In the genomic region with DNA sequence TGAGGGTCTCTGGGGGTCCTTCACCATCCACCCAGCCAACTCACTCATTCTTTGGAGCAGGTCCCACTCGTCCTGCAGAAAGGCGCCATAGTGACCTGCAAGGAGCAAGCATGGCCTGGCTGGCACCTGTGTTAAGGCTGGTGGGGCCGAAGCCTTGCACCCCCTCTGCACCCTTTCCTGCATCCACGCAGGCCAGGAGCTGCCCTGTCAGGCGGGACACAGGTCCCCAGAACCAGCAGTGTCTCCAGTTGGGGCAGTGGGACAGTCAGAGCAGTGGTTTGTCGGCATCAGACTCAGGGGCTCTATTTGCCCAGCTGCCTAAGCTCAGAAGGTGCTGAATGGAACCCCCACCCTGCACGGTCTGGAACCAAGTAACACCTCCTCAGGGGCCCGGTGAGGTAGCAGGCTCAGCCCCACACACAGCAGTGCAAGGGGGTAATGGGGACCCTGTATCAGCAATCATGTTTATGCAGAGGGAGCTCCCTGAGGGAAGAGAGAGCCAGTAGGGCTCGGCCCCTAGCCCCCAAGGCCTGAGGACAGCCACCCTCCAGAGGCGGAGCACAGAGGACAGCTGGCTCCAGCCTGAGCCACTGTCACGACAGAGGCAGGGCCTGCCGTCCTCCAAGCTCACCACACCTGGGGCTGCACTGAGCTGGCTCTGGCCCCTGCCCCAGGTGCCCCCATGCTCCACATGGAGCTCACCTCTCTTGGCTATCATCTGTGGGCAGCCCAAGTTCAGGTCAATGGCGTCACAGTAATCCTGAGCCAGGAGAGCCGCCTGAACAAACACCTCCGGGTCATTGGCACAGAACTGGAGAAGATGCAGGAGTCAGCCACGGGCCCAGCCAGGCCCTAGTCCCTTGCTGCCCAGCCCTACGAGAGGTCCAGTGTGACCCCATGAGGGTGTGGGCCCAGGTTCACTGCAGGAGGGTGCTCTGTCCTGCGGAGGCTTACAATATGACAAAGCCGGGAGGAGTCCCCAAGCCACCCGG, we compare ENCODE assay signal across 10 cellular contexts. TPM values are rescaled to one million over a fixed set of nuclear protein-coding genes. Genes with fewer than 3 reads are reported as not detected.
DNase-seq lines count a peak whose midpoint lies in the region; ATAC-seq, FAIRE-seq and TF ChIP-seq lines count a peak whose summit lies in the region.
"Had no signal": no experiment of that assay in that cellular context is flagged by ENCODE, and none has a peak within 500 bp of the region (broad histone marks: within the 10 kb centered on the region; RNA-seq: fewer than 3 reads in every experiment).

No MANE protein-coding gene starts in this region.

- ATAC-seq in activated CD8-positive, alpha-beta memory T cell treated with anti-CD3 and anti-CD28 coated beads, Interleukin-2, amount 10 ng/mL, durations not matched to agents 7 days and 5 days = no peak
- ATAC-seq in T-cell (replicated peaks in 1 of 4) = no peak
- no peak for ATAC-seq in HG03439 (IDR thresholded peaks at IDR 0.05; ENCODE audit: unreplicated experiment)

- no peaks in the 10 kb centered on the region for H3K27me3 ChIP-seq in spleen (replicated peaks in 1 of 7)

- TF ChIP-seq POLR2A in spleen (IDR thresholded peaks at IDR 0.05) = no peak

- intact Hi-C loops in spleen (cut with DNase I; ENCODE audit: low total_unique reads) = no loop called here

- DNase-seq in activated CD8-positive, alpha-beta memory T cell treated with anti-CD3 and anti-CD28 coated beads, Interleukin-2, amount 10 ng/mL, durations not matched to agents 7 days and 5 days = no peak
- no peak for DNase-seq in activated CD8-positive, alpha-beta memory T cell treated with anti-CD3 and anti-CD28 coated beads for 24 hours
- no peak for DNase-seq in T-cell
- DNase-seq in glutamatergic neuron = no peak
- peak; percentile 46 for DNase-seq in spleen
- no peak for DNase-seq in RCC 7860 (ENCODE audit: low spot score)
- DNase-seq in NCI-H1417 (lab: John Stamatoyannopoulos, UW) = no peak
- DNase-seq: H7 had no signal

- POLR2A ChIA-PET in T-cell (lab: Charles Lee) = interaction anchor here (0.5 to 0.6 kb wide), 2 partner anchors 33 to 63 kb away, joined by 3 to 5 read pairs; no protein-coding TSS in a partner anchor

- FAIRE-seq in RCC 7860 (lab: Jason Lieb, UNC) = no peak
- FAIRE-seq: GM18507 had no signal

- H3K4me3 ChIP-seq in spleen = peak overlapping the region in 2 of 8 donors; percentile 73 to 96

- peaks cover 0 to 55% (median 46%) of the 10 kb centered on the region in 6 donors for H3K36me3 ChIP-seq in spleen

- H3K27ac ChIP-seq in spleen = peak overlapping the region in 2 of 8 donors; percentile 88 to 92

- no peaks in the 10 kb centered on the region for H3K27me3 Mint-ChIP-seq in activated CD8-positive, alpha-beta memory T cell treated with anti-CD3 and anti-CD28 coated beads, Interleukin-2, amount 10 ng/mL, durations not matched to agents 7 days and 5 days
- H3K27me3 Mint-ChIP-seq in T-cell (no peaks in the 10 kb centered on the region), glutamatergic neuron (ENCODE audit: unreplicated experiment) (peaks cover 10% of the 10 kb centered on the region)

- no peaks in the 10 kb centered on the region for H3K9me3 Mint-ChIP-seq in activated CD8-positive, alpha-beta memory T cell treated with anti-CD3 and anti-CD28 coated beads, Interleukin-2, amount 10 ng/mL, durations not matched to agents 7 days and 5 days (ENCODE audit: low read depth)
- H3K9me3 Mint-ChIP-seq in T-cell (no peaks in the 10 kb centered on the region), glutamatergic neuron (ENCODE audit: unreplicated experiment) (peaks cover 3% of the 10 kb centered on the region)

- H3K4me1 ChIP-seq in spleen = peaks cover 17 to 60% (median 39%) of the 10 kb centered on the region in 6 donors

- H3K36me3 Mint-ChIP-seq in activated CD8-positive, alpha-beta memory T cell treated with anti-CD3 and anti-CD28 coated beads, Interleukin-2, amount 10 ng/mL, durations not matched to agents 7 days and 5 days = no peaks in the 10 kb centered on the region
- H3K36me3 Mint-ChIP-seq in T-cell (peaks cover 4% of the 10 kb centered on the region), glutamatergic neuron (ENCODE audit: unreplicated experiment) (no peaks in the 10 kb centered on the region)

- CTCF ChIA-PET in activated CD8-positive, alpha-beta memory T cell treated with anti-CD3 and anti-CD28 coated beads, Interleukin-2, amount 10 ng/mL, durations not matched to agents 7 days and 5 days (lab: Charles Lee) = interaction anchor here (1.6 kb wide), 1 partner anchor 49 kb away, joined by 4 read pairs; no protein-coding TSS in a partner anchor
- CTCF ChIA-PET in T-cell (lab: Charles Lee) = interaction anchor here in 1 of 2 donors (0.5 kb wide), 1 partner anchor 11 kb away, joined by 5 read pairs; no protein-coding TSS in a partner anchor

- peaks cover 13% of the 10 kb centered on the region for H3K4me1 Mint-ChIP-seq in activated CD8-positive, alpha-beta memory T cell treated with anti-CD3 and anti-CD28 coated beads, Interleukin-2, amount 10 ng/mL, durations not matched to agents 7 days and 5 days
- H3K4me1 Mint-ChIP-seq in T-cell = peaks cover 5 to 19% (median 16%) of the 10 kb centered on the region in 3 donors
- no peaks in the 10 kb centered on the region for H3K4me1 Mint-ChIP-seq in glutamatergic neuron (ENCODE audit: low read depth, unreplicated experiment)

- TF ChIP-seq CTCF in glutamatergic neuron (IDR thresholded peaks at IDR 0.05; ENCODE audit: partially characterized antibody, unreplicated experiment) (no peak), spleen (IDR thresholded peaks at IDR 0.05 in 8 of 11, conservative IDR thresholded peaks at IDR 0.05 in 3 of 11) (no peak)

- H3K27ac Mint-ChIP-seq in activated CD8-positive, alpha-beta memory T cell treated with anti-CD3 and anti-CD28 coated beads, Interleukin-2, amount 10 ng/mL, durations not matched to agents 7 days and 5 days = peak overlapping the region; percentile 64
- peak overlapping the region; percentile 52 to 69 for H3K27ac Mint-ChIP-seq in T-cell
- no peak overlapping the region for H3K27ac Mint-ChIP-seq in glutamatergic neuron (ENCODE audit: unreplicated experiment)

- H3K4me3 Mint-ChIP-seq in activated CD8-positive, alpha-beta memory T cell treated with anti-CD3 and anti-CD28 coated beads, Interleukin-2, amount 10 ng/mL, durations not matched to agents 7 days and 5 days = peak overlapping the region; percentile 67
- H3K4me3 Mint-ChIP-seq in T-cell (peak overlapping the region; percentile 67 to 81 (median 74)), glutamatergic neuron (ENCODE audit: unreplicated experiment) (peak overlapping the region; percentile 70)

- 85 to 91% (median 88%) methylated on average over 11 to 20 of the region's 20 CpGs for WGBS in spleen, 5 donors

- no peaks in the 10 kb centered on the region for H3K9me3 ChIP-seq in spleen

RNA-seq across cellular contexts. Expression of gene DUS1L, which starts 1.9 kb away (rescaled TPM):
- 100 to 1,000 TPM; 134 to 139 TPM for total RNA-seq in activated CD8-positive, alpha-beta memory T cell treated with anti-CD3 and anti-CD28 coated beads, Interleukin-2, amount 10 ng/mL, durations not matched to agents 7 days and 5 days
- 100 to 1,000 TPM; 137 to 186 (median 177) TPM for total RNA-seq in T-cell
- total RNA-seq in glutamatergic neuron (ENCODE audit: unreplicated experiment) = 122 TPM
- 100 to 1,000 TPM in 3 of 7 donors, 10 to 100 TPM in 4; 76.4 to 114 (median 87.9) TPM for total RNA-seq in spleen
- polyA plus RNA-seq in spleen = 100 to 1,000 TPM; 130 to 174 (median 173) TPM

RNA-seq across cellular contexts. Expression of gene GPS1, which starts 12.0 kb away (rescaled TPM):
- total RNA-seq in activated CD8-positive, alpha-beta memory T cell treated with anti-CD3 and anti-CD28 coated beads, Interleukin-2, amount 10 ng/mL, durations not matched to agents 7 days and 5 days = 100 to 1,000 TPM in 1 of 2 experiments, 10 to 100 TPM in 1; 92.4 to 106 TPM
- total RNA-seq in T-cell = 100 to 1,000 TPM in 2 of 5 donors, 10 to 100 TPM in 3; 75.3 to 117 (median 98.0) TPM
- 115 TPM for total RNA-seq in glutamatergic neuron (ENCODE audit: unreplicated experiment)
- 10 to 100 TPM; 61.5 to 77.2 (median 66.5) TPM for total RNA-seq in spleen
- polyA plus RNA-seq in spleen = 100 to 1,000 TPM in 1 of 3 donors, 10 to 100 TPM in 2; 69.5 to 109 (median 95.4) TPM

RNA-seq across cellular contexts. Expression of gene RFNG, which starts 12.1 kb away (rescaled TPM):
- total RNA-seq in activated CD8-positive, alpha-beta memory T cell treated with anti-CD3 and anti-CD28 coated beads, Interleukin-2, amount 10 ng/mL, durations not matched to agents 7 days and 5 days = 10 to 100 TPM; 20.9 to 23.0 TPM
- total RNA-seq in T-cell (10 to 100 TPM; 31.5 to 38.6 (median 35.2) TPM), glutamatergic neuron (ENCODE audit: unreplicated experiment) (50.8 TPM), spleen (10 to 100 TPM; 21.4 to 36.3 (median 26.0) TPM)
- 10 to 100 TPM; 24.5 to 42.3 (median 41.5) TPM for polyA plus RNA-seq in spleen

RNA-seq across cellular contexts. Expression of gene DCXR, which starts 26.2 kb away (rescaled TPM):
- total RNA-seq in activated CD8-positive, alpha-beta memory T cell treated with anti-CD3 and anti-CD28 coated beads, Interleukin-2, amount 10 ng/mL, durations not matched to agents 7 days and 5 days = 100 to 1,000 TPM; 120 to 124 TPM
- 100 to 1,000 TPM in 1 of 5 donors, 10 to 100 TPM in 4; 70.4 to 111 (median 96.1) TPM for total RNA-seq in T-cell
- 89.5 TPM for total RNA-seq in glutamatergic neuron (ENCODE audit: unreplicated experiment)
- 10 to 100 TPM; 44.2 to 82.5 (median 54.9) TPM for total RNA-seq in spleen
- 10 to 100 TPM; 74.8 to 88.0 (median 87.6) TPM for polyA plus RNA-seq in spleen

RNA-seq across cellular contexts. Expression of gene RAC3, which starts 32.2 kb away (rescaled TPM):
- total RNA-seq in activated CD8-positive, alpha-beta memory T cell treated with anti-CD3 and anti-CD28 coated beads, Interleukin-2, amount 10 ng/mL, durations not matched to agents 7 days and 5 days = 1 to 10 TPM; 6.4 to 6.8 TPM
- total RNA-seq in T-cell = 1 to 10 TPM; 1.1 to 5.4 (median 3.6) TPM
- 46.0 TPM for total RNA-seq in glutamatergic neuron (ENCODE audit: unreplicated experiment)
- 1 to 10 TPM in 2 of 7 donors, under 1 TPM in 3, not detected in 2; 0.60 to 1.4 (median 0.66) TPM for total RNA-seq in spleen
- 1 to 10 TPM; 1.0 to 3.4 (median 2.0) TPM for polyA plus RNA-seq in spleen
